In the genomic region with DNA sequence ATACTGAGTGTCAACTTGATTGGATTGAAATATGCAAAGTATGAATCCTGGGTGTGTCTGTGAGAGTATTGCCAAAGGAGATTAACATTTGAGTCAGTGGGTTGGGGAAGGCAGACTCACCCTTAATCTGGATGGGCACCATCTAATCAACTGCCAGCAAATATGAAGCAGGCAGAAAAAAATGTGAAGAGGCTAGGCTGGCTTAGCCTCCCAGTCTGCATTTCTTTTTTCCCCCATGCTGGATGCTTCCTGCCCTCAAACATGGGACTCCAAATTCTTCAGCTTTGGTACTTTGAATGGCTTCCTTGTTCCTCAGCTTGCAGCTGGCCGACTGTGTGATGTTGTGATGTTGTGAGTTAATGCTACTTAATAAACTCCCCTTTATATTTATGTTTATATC, we compare ENCODE assay signal across 19 cellular contexts.
A peak's percentile ranks its signal among the peaks of the same experiment; 100 is the strongest.
DNase-seq lines count a peak whose midpoint lies in the region; ATAC-seq and TF ChIP-seq lines count a peak whose summit lies in the region.
"Had no signal": no experiment of that assay in that cellular context is flagged by ENCODE, and none has a peak within 500 bp of the region (broad histone marks: within the 10 kb centered on the region; RNA-seq: fewer than 3 reads in every experiment).

No MANE protein-coding gene starts in this region.

- H3K27me3 ChIP-seq in GM23338 (ENCODE audit: insufficient read depth): no peaks in the 10 kb centered on the region
- H3K27me3 ChIP-seq in CD4-positive, alpha-beta T cell (ENCODE audit: control insufficient read depth, insufficient read depth, low read length): no peaks in the 10 kb centered on the region

- H4K20me1 ChIP-seq in GM23338 (replicated peaks; ENCODE audit: insufficient read depth): no peaks in the 10 kb centered on the region

- DNase-seq in GM23338 (ENCODE audit: low spot score) (peak; percentile 6), NCI-H226 (peak; percentile 76), astrocyte of the hippocampus (ENCODE audit: low read depth, low spot score) (peak; percentile 41), myocyte (ENCODE audit: low read depth) (peak; percentile 20), mesothelial cell of epicardium (ENCODE audit: low spot score in 2 of 2, unreplicated experiment in 2 of 2) (no peak), LoVo (ENCODE audit: low spot score) (no peak), pons (ENCODE audit: low spot score) (no peak)
- no peak for DNase-seq in CD4-positive, alpha-beta T cell
- DNase-seq: ACHN; CD4-positive, alpha-beta memory T cell; DMS79 treated with DMSO at 0.1 percent for 48 hours; HCEC 1CT; NCI-H2029; NCI-H526; NK-92 treated with Interleukin-12 subunit alpha and Interleukin-12 subunit beta, amount 100 ng/mL, for 24 hours; OCI-M1 had no signal

- H3K9me3 ChIP-seq in CD4-positive, alpha-beta T cell (ENCODE audit: control insufficient read depth, low read length): no peaks in the 10 kb centered on the region

- no peaks in the 10 kb centered on the region for H3F3A ChIP-seq in GM23338 (replicated peaks; ENCODE audit: low read depth)

- no peak overlapping the region for H3K4me2 ChIP-seq in GM23338

- H3K4me1 ChIP-seq in GM23338 (ENCODE audit: insufficient read depth): no peaks in the 10 kb centered on the region; the same call in 1 of the 2 replicates

- H2AFZ ChIP-seq in GM23338: no peak overlapping the region

- no peaks in the 10 kb centered on the region for H3K79me2 ChIP-seq in GM23338 (replicated peaks; ENCODE audit: insufficient read depth)

- intact Hi-C loops in CD4-positive, alpha-beta T cell (cut with DNase I, micrococcal nuclease): no loop called here

- H3K36me3 Mint-ChIP-seq in GM23338 (ENCODE audit: low read depth): peaks cover 3% of the 10 kb centered on the region; the same call in 1 of the 3 replicates
- H3K36me3 Mint-ChIP-seq in mesothelial cell of epicardium: peaks cover 3% of the 10 kb centered on the region
- H3K36me3 Mint-ChIP-seq in CD4-positive, alpha-beta T cell (ENCODE audit: low read depth): no peaks in the 10 kb centered on the region
- H3K36me3 Mint-ChIP-seq: CD4-positive, alpha-beta memory T cell had no signal

- H3K4me3 Mint-ChIP-seq in GM23338 (no peak overlapping the region), mesothelial cell of epicardium (no peak overlapping the region)
- no peak overlapping the region for H3K4me3 Mint-ChIP-seq in CD4-positive, alpha-beta T cell
- H3K4me3 Mint-ChIP-seq: B cell; CD4-positive, alpha-beta memory T cell had no signal

- no peak overlapping the region for H3K27ac ChIP-seq in GM23338 (ENCODE audit: low read depth)
- no peak overlapping the region for H3K27ac ChIP-seq in CD4-positive, alpha-beta T cell (ENCODE audit: low read depth, low read length)

- H3K9me3 Mint-ChIP-seq in GM23338 (peaks cover 9% of the 10 kb centered on the region; the same call in 2 of the 3 replicates), mesothelial cell of epicardium (peaks cover 22% of the 10 kb centered on the region)
- peaks cover 3% of the 10 kb centered on the region for H3K9me3 Mint-ChIP-seq in CD4-positive, alpha-beta T cell

- H3K4me1 Mint-ChIP-seq in GM23338: peaks cover 11% of the 10 kb centered on the region; the same call in 2 of the 3 replicates
- H3K4me1 Mint-ChIP-seq in mesothelial cell of epicardium: peaks cover 18% of the 10 kb centered on the region
- no peaks in the 10 kb centered on the region for H3K4me1 Mint-ChIP-seq in CD4-positive, alpha-beta T cell (ENCODE audit: low read depth)
- H3K4me1 Mint-ChIP-seq: B cell; CD4-positive, alpha-beta memory T cell had no signal

- no peak overlapping the region for H3K4me3 ChIP-seq in GM23338
- H3K4me3 ChIP-seq: K562 had no signal

- TF ChIP-seq CTCF in GM23338 (conservative IDR thresholded peaks at IDR 0.05; ENCODE audit: low read depth in 2 of 2) (no peak), mesothelial cell of epicardium (IDR thresholded peaks at IDR 0.05; ENCODE audit: unreplicated experiment) (no peak)
- TF ChIP-seq CTCF in CD4-positive, alpha-beta T cell (IDR thresholded peaks at IDR 0.05): no peak

- no peak overlapping the region for H3K27ac Mint-ChIP-seq in GM23338
- no peak overlapping the region for H3K27ac Mint-ChIP-seq in mesothelial cell of epicardium
- H3K27ac Mint-ChIP-seq in CD4-positive, alpha-beta T cell: no peak overlapping the region
- H3K27ac Mint-ChIP-seq: B cell; CD4-positive, alpha-beta memory T cell had no signal

- H3K9me2 ChIP-seq in GM23338 (ENCODE audit: insufficient read depth): no peaks in the 10 kb centered on the region

- H3K36me3 ChIP-seq in GM23338 (ENCODE audit: insufficient read depth): no peaks in the 10 kb centered on the region

- H3K27me3 Mint-ChIP-seq in GM23338 (ENCODE audit: insufficient read depth, low read depth, poor library complexity) (no peaks in the 10 kb centered on the region), mesothelial cell of epicardium (ENCODE audit: low read depth) (no peaks in the 10 kb centered on the region)
- no peaks in the 10 kb centered on the region for H3K27me3 Mint-ChIP-seq in CD4-positive, alpha-beta T cell
- H3K27me3 Mint-ChIP-seq: B cell; CD4-positive, alpha-beta memory T cell had no signal

- no peak for ATAC-seq in GM23338
- ATAC-seq in CD4-positive, alpha-beta T cell (ENCODE audit: poor library complexity): no peak
- ATAC-seq: K562, Right ventricle myocardium inferior had no signal

- CTCF ChIA-PET in CD4-positive, alpha-beta T cell (lab: Charles Lee): no interaction called here

- POLR2A ChIA-PET in CD4-positive, alpha-beta T cell (lab: Charles Lee): no interaction called here

TF ChIP-seq in GM23338, 12 proteins besides CTCF, POLR2A, EP300 and RAD21 (continues in another document):
- no peak for TF ChIP-seq ZNF462 (CRISPR knock-in tag; IDR thresholded peaks at IDR 0.05)

Comparison
In these comparisons a context has a peak if more than half of its experiments do, and no peak if none do; other contexts are left out.
1. DNase-seq: peak in GM23338 (single experiment), NCI-H226 (single experiment), astrocyte of the hippocampus (single experiment) and myocyte (single experiment); none in mesothelial cell of epicardium (0 of 2), LoVo (single experiment), CD4-positive, alpha-beta T cell (0 of 10) and pons (single experiment).